8 cellular contexts compared by ENCODE assay signal in genomic region chr4:1347410-1347864, GRCh38. TPM values are rescaled to one million over a fixed set of nuclear protein-coding genes. Genes with fewer than 3 reads are reported as not detected.
DNase-seq lines count a peak whose midpoint lies in the region; ATAC-seq and TF ChIP-seq lines count a peak whose summit lies in the region.

No MANE protein-coding gene starts in this region.

- H3K36me3 Mint-ChIP-seq in activated T-cell treated with anti-CD3 and anti-CD28 coated beads, Interleukin-2, amount 50 U/mL, for 72 hours (ENCODE audit: insufficient read depth in 2 of 2) = peaks cover 0 to 6% of the 10 kb centered on the region in 2 donors
- H3K36me3 Mint-ChIP-seq in natural killer cell treated with Interleukin-12 subunit alpha and Interleukin-12 subunit beta and Interleukin-15 and Interleukin-18, amount 100 ng/mL, for 72 hours = no peaks in the 10 kb centered on the region

- intact Hi-C loops in thyroid gland (cut with DNase I) = loop anchor here (10.0 kb wide), 2 partner anchors 63 to 333 kb away; partner anchors contain the start of genes FGFRL1 and MAEA

- no peaks in the 10 kb centered on the region for H3K36me3 ChIP-seq in thyroid gland

- no peaks in the 10 kb centered on the region for H3K9me3 Mint-ChIP-seq in activated T-cell treated with anti-CD3 and anti-CD28 coated beads, Interleukin-2, amount 50 U/mL, for 72 hours
- no peaks in the 10 kb centered on the region for H3K9me3 Mint-ChIP-seq in natural killer cell treated with Interleukin-12 subunit alpha and Interleukin-12 subunit beta and Interleukin-15 and Interleukin-18, amount 100 ng/mL, for 72 hours

- no peaks in the 10 kb centered on the region for H3K9me3 ChIP-seq in thyroid gland

- H3K4me1 Mint-ChIP-seq in activated T-cell treated with anti-CD3 and anti-CD28 coated beads, Interleukin-2, amount 50 U/mL, for 72 hours (ENCODE audit: low read depth) = peaks cover 53% of the 10 kb centered on the region
- H3K4me1 Mint-ChIP-seq in natural killer cell treated with Interleukin-12 subunit alpha and Interleukin-12 subunit beta and Interleukin-15 and Interleukin-18, amount 100 ng/mL, for 72 hours (ENCODE audit: low read depth in 2 of 2) = peaks cover 27 to 37% of the 10 kb centered on the region in 2 donors

- H3K27me3 ChIP-seq in thyroid gland = no peaks in the 10 kb centered on the region

- H3K27me3 Mint-ChIP-seq in activated T-cell treated with anti-CD3 and anti-CD28 coated beads, Interleukin-2, amount 50 U/mL, for 72 hours (ENCODE audit: low read depth) = no peaks in the 10 kb centered on the region
- no peaks in the 10 kb centered on the region for H3K27me3 Mint-ChIP-seq in natural killer cell treated with Interleukin-12 subunit alpha and Interleukin-12 subunit beta and Interleukin-15 and Interleukin-18, amount 100 ng/mL, for 72 hours

- H3K4me3 Mint-ChIP-seq in activated T-cell treated with anti-CD3 and anti-CD28 coated beads, Interleukin-2, amount 50 U/mL, for 72 hours = peak overlapping the region; percentile 88 to 93
- H3K4me3 Mint-ChIP-seq in natural killer cell treated with Interleukin-12 subunit alpha and Interleukin-12 subunit beta and Interleukin-15 and Interleukin-18, amount 100 ng/mL, for 72 hours = peak overlapping the region; percentile 84

- no peak for TF ChIP-seq POLR2A in thyroid gland (IDR thresholded peaks at IDR 0.05)

- WGBS in thyroid gland, 2 donors = 0 to 2% methylated on average over 11 to 18 of the region's 43 CpGs

- H3K4me3 ChIP-seq in AG04449 (ENCODE audit: low read depth, low read length) (peak overlapping the region; percentile 70), fibroblast of the aortic adventitia (ENCODE audit: low read depth, low read length) (peak overlapping the region; percentile 74), thyroid gland (replicated peaks in 1 of 3) (peak overlapping the region; percentile 19 to 91 (median 78))

- TF ChIP-seq CTCF in AG04449 (IDR thresholded peaks at IDR 0.05; ENCODE audit: insufficient read depth, low read length, missing control alignments) = no peak
- no peak for TF ChIP-seq CTCF in fibroblast of the aortic adventitia (IDR thresholded peaks at IDR 0.05; ENCODE audit: insufficient read depth, low read length)
- no peak for TF ChIP-seq CTCF in thyroid gland (IDR thresholded peaks at IDR 0.05)

- H3K27ac ChIP-seq in thyroid gland = peak overlapping the region; percentile 82 to 98 (median 87)

- DNase-seq in AG04449 (ENCODE audit: low read depth, low spot score) (peak; percentile 29), NCI-H2227 (lab: John Stamatoyannopoulos, UW; ENCODE audit: unreplicated experiment) (peak; percentile 76), fibroblast of the aortic adventitia (ENCODE audit: low read depth) (peak; percentile 87), thyroid gland (peak; percentile 74 to 76)
- DNase-seq in activated T-cell treated with anti-CD3 and anti-CD28 coated beads, Interleukin-2, amount 50 U/mL, for 72 hours = peak; percentile 56 to 70
- DNase-seq in natural killer cell treated with Interleukin-12 subunit alpha and Interleukin-12 subunit beta and Interleukin-15 and Interleukin-18, amount 100 ng/mL, for 72 hours (ENCODE audit: low spot score) = peak; percentile 77

- H3K4me1 ChIP-seq in thyroid gland = peaks cover 8 to 16% of the 10 kb centered on the region in 2 donors

- peak; percentile 31 for ATAC-seq in GM18502 (IDR thresholded peaks at IDR 0.05; ENCODE audit: poor library complexity, unreplicated experiment)
- peak; percentile 26 for ATAC-seq in HG02884 (IDR thresholded peaks at IDR 0.05; ENCODE audit: unreplicated experiment)
- peak; percentile 23 to 29 for ATAC-seq in activated T-cell treated with anti-CD3 and anti-CD28 coated beads, Interleukin-2, amount 50 U/mL, for 72 hours (replicated peaks in 1 of 2)
- ATAC-seq in natural killer cell treated with Interleukin-12 subunit alpha and Interleukin-12 subunit beta and Interleukin-15 and Interleukin-18, amount 100 ng/mL, for 72 hours = peak; percentile 50 to 55

- CTCF ChIA-PET in AG04449 (lab: Yijun Ruan, JAX) = interaction anchor here (1.0 to 5.1 kb wide), 7 partner anchors 11 to 217 kb away, joined by 3 to 55 read pairs (median 3); no protein-coding TSS in a partner anchor

- H3K27ac Mint-ChIP-seq in activated T-cell treated with anti-CD3 and anti-CD28 coated beads, Interleukin-2, amount 50 U/mL, for 72 hours = peak overlapping the region; percentile 85
- peak overlapping the region; percentile 80 to 88 for H3K27ac Mint-ChIP-seq in natural killer cell treated with Interleukin-12 subunit alpha and Interleukin-12 subunit beta and Interleukin-15 and Interleukin-18, amount 100 ng/mL, for 72 hours

- POLR2A ChIA-PET in AG04449 (lab: Yijun Ruan, JAX) = interaction anchor here (1.1 to 2.8 kb wide), 3 partner anchors 38 to 374 kb away, joined by 3 to 16 read pairs (median 4); partner anchors contain the start of genes CTBP1, TACC3 and TMEM129

RNA-seq across cellular contexts. Expression of gene UVSSA, which starts 0.4 kb away (rescaled TPM):
- total RNA-seq in activated T-cell treated with anti-CD3 and anti-CD28 coated beads, Interleukin-2, amount 50 U/mL, for 72 hours = 10 to 100 TPM; 23.0 to 25.8 TPM
- total RNA-seq in fibroblast of the aortic adventitia (ENCODE audit: low replicate concordance) (8.7 and 32.2 TPM in 2 replicates), thyroid gland (10 to 100 TPM; 16.7 to 38.7 (median 27.7) TPM)
- 10 to 100 TPM; 19.6 to 25.1 TPM for total RNA-seq in natural killer cell treated with Interleukin-12 subunit alpha and Interleukin-12 subunit beta and Interleukin-15 and Interleukin-18, amount 100 ng/mL, for 72 hours

RNA-seq across cellular contexts. Expression of gene MAEA, which starts 57.7 kb away (rescaled TPM):
- total RNA-seq in activated T-cell treated with anti-CD3 and anti-CD28 coated beads, Interleukin-2, amount 50 U/mL, for 72 hours = 10 to 100 TPM; 38.4 to 48.4 TPM
- 54.8 and 98.0 TPM in 2 replicates for total RNA-seq in fibroblast of the aortic adventitia (ENCODE audit: low replicate concordance)
- 10 to 100 TPM; 60.1 to 93.7 TPM for total RNA-seq in natural killer cell treated with Interleukin-12 subunit alpha and Interleukin-12 subunit beta and Interleukin-15 and Interleukin-18, amount 100 ng/mL, for 72 hours
- total RNA-seq in thyroid gland = 10 to 100 TPM; 85.3 to 99.5 (median 87.3) TPM

RNA-seq across cellular contexts. Expression of gene NKX1-1, which starts 58.8 kb away (rescaled TPM):
- not detected for total RNA-seq in activated T-cell treated with anti-CD3 and anti-CD28 coated beads, Interleukin-2, amount 50 U/mL, for 72 hours
- total RNA-seq in fibroblast of the aortic adventitia (ENCODE audit: low replicate concordance) = not detected in 2 replicates
- not detected for total RNA-seq in natural killer cell treated with Interleukin-12 subunit alpha and Interleukin-12 subunit beta and Interleukin-15 and Interleukin-18, amount 100 ng/mL, for 72 hours
- total RNA-seq in thyroid gland = not detected

Comparison
In these comparisons a context has a peak if more than half of its experiments do, and no peak if none do; other contexts are left out.
1. Peak in every context shown above with its lines: DNase-seq, ATAC-seq, H3K4me3 ChIP-seq and H3K27ac ChIP-seq.
2. DNase-seq: peak in every context shown above with its lines; median percentile 87 in fibroblast of the aortic adventitia; 77 in natural killer cell treated with Interleukin-12 subunit alpha and Interleukin-12 subunit beta and Interleukin-15 and Interleukin-18, amount 100 ng/mL, for 72 hours; 76 in NCI-H2227; 75 in thyroid gland; 63 in activated T-cell treated with anti-CD3 and anti-CD28 coated beads, Interleukin-2, amount 50 U/mL, for 72 hours; 29 in AG04449.